Comparison of ENCODE assay signal across 8 cellular contexts in the genomic region with DNA sequence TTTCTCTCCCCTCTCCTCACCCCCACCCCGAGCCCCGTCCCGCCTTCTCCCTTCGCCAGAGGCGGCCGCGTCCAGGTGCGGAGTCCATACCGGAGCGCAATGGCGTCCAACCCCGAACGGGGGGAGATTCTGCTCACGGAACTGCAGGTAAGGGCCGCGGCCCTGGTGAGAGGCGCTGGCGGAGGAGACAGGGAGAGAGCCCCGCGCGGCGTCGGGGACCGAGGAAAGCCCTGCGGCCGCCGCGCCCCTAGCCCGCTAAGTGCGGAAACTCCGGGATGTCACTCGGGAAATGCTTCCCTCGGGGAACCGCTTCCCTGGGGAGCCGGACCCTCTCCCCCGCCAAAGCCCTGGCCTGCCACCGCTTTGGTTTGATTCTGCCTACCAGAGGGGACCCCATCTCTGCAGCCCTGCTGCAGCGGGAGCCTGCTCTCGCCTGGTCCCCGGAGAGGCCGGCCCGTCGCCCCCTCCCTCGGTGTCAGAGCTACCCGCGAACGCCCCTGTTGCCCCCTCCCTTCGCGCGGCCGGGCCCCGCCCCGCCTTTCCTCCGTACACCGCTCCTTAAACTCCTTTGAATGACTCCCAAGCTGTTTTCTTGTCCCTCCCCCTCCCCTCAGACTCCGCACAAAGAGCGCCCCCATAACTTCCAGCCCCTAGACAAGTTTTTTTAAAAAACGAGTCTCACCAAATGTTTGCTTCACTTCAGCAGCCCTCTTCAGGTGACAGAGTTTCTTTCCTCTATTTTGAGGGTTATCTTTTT. TPM values are rescaled to one million over a fixed set of nuclear protein-coding genes. Genes with fewer than 3 reads are reported as not detected.
A peak's percentile ranks its signal among the peaks of the same experiment; 100 is the strongest.
DNase-seq lines count a peak whose midpoint lies in the region; ATAC-seq and TF ChIP-seq lines count a peak whose summit lies in the region.

No MANE protein-coding gene starts in this region.

- H3K36me3 ChIP-seq in duodenal mucosa (ENCODE audit: control insufficient read depth in 1 of 2, insufficient read depth in 2 of 2, low read length in 2 of 2), result no peaks in the 10 kb centered on the region
- no peaks in the 10 kb centered on the region for H3K36me3 ChIP-seq in lower lobe of right lung

- H3K4me1 ChIP-seq in duodenal mucosa (ENCODE audit: control insufficient read depth in 1 of 2, insufficient read depth in 2 of 2, low read length in 2 of 2) (peaks cover 13 to 20% of the 10 kb centered on the region in 2 donors), lower lobe of right lung (peaks cover 36% of the 10 kb centered on the region)

- H3K27me3 ChIP-seq in duodenal mucosa (ENCODE audit: control insufficient read depth in 1 of 2, insufficient read depth in 2 of 2, low read length in 2 of 2), result no peaks in the 10 kb centered on the region
- H3K27me3 ChIP-seq in lower lobe of right lung (ENCODE audit: low read depth), result no peaks in the 10 kb centered on the region

- no peak for TF ChIP-seq CTCF in lower lobe of right lung (IDR thresholded peaks at IDR 0.05)

- peak overlapping the region; percentile 92 for H3K4me3 Mint-ChIP-seq in activated CD4-positive, alpha-beta T cell treated with anti-CD3 and anti-CD28 coated beads, Interleukin-2, amount 10 ng/mL, durations not matched to agents 7 days and 5 days

- peak overlapping the region; percentile 96 for H3K27ac Mint-ChIP-seq in activated CD4-positive, alpha-beta T cell treated with anti-CD3 and anti-CD28 coated beads, Interleukin-2, amount 10 ng/mL, durations not matched to agents 7 days and 5 days

- no peaks in the 10 kb centered on the region for H3K9me3 ChIP-seq in duodenal mucosa (ENCODE audit: control insufficient read depth in 1 of 2, low read length in 2 of 2)
- no peaks in the 10 kb centered on the region for H3K9me3 ChIP-seq in lower lobe of right lung

- peak; percentile 38 for ATAC-seq in HG03280 (IDR thresholded peaks at IDR 0.05; ENCODE audit: unreplicated experiment)
- peak; percentile 71 to 74 for ATAC-seq in lower lobe of right lung

- H3K9ac ChIP-seq in duodenal mucosa (ENCODE audit: low read depth in 1 of 2, low read length in 2 of 2), result peak overlapping the region; percentile 88 to 92

- H3K36me3 Mint-ChIP-seq in activated CD4-positive, alpha-beta T cell treated with anti-CD3 and anti-CD28 coated beads, Interleukin-2, amount 10 ng/mL, durations not matched to agents 7 days and 5 days (ENCODE audit: low read depth), result no peaks in the 10 kb centered on the region

- CTCF ChIA-PET in activated CD4-positive, alpha-beta T cell treated with anti-CD3 and anti-CD28 coated beads, Interleukin-2, amount 10 ng/mL, durations not matched to agents 7 days and 5 days (lab: Charles Lee), result interaction anchor here (0.6 to 2.1 kb wide), 6 partner anchors 9 to 476 kb away, joined by 3 to 9 read pairs (median 4); no protein-coding TSS in a partner anchor

- peak; percentile 33 to 37 for DNase-seq in AML-193 (lab: John Stamatoyannopoulos, UW)
- DNase-seq in NCI-H510A treated with DMSO at 0.1 percent for 48 hours (lab: John Stamatoyannopoulos, UW), result peak; percentile 76
- peak; percentile 63 for DNase-seq in activated CD4-positive, alpha-beta T cell treated with anti-CD3 and anti-CD28 coated beads, Interleukin-2, amount 10 ng/mL, durations not matched to agents 7 days and 5 days
- peak; percentile 75 for DNase-seq in lower lobe of right lung
- peak; percentile 17 to 62 (median 34) for DNase-seq in stimulated activated CD4-positive, alpha-beta T cell treated with anti-CD3 and anti-CD28 coated beads, TNF-alpha, amount 100 ng/mL, for 48 hours (ENCODE audit: low read depth in 3 of 3)

- peak; percentile 11 for TF ChIP-seq POLR2A in GM18951 (IDR thresholded peaks at IDR 0.05; ENCODE audit: extremely low read depth, insufficient read depth, insufficient read length)

- H3K27ac ChIP-seq in duodenal mucosa (ENCODE audit: low read depth, low read length) (peak overlapping the region; percentile 94), lower lobe of right lung (peak overlapping the region; percentile 95)

- H3K9me3 Mint-ChIP-seq in activated CD4-positive, alpha-beta T cell treated with anti-CD3 and anti-CD28 coated beads, Interleukin-2, amount 10 ng/mL, durations not matched to agents 7 days and 5 days, result no peaks in the 10 kb centered on the region

- in situ Hi-C loops in GM18951 (cut with MboI; ENCODE audit: low sequenced_read_pairs, unreplicated experiment), result no loop called here

- peak overlapping the region; percentile 88 to 93 for H3K4me3 ChIP-seq in duodenal mucosa (ENCODE audit: low read depth in 1 of 2, low read length in 2 of 2)
- H3K4me3 ChIP-seq in lower lobe of right lung, result peak overlapping the region; percentile 83

- intact Hi-C loops in lower lobe of right lung (cut with DNase I), result no loop called here

- no peaks in the 10 kb centered on the region for H3K27me3 Mint-ChIP-seq in activated CD4-positive, alpha-beta T cell treated with anti-CD3 and anti-CD28 coated beads, Interleukin-2, amount 10 ng/mL, durations not matched to agents 7 days and 5 days

- POLR2A ChIA-PET in activated CD4-positive, alpha-beta T cell treated with anti-CD3 and anti-CD28 coated beads, Interleukin-2, amount 10 ng/mL, durations not matched to agents 7 days and 5 days (lab: Charles Lee), result interaction anchor here (0.6 to 1.2 kb wide), 2 partner anchors 24 to 1354 kb away, joined by 4 to 11 read pairs; no protein-coding TSS in a partner anchor

- H3K4me1 Mint-ChIP-seq in activated CD4-positive, alpha-beta T cell treated with anti-CD3 and anti-CD28 coated beads, Interleukin-2, amount 10 ng/mL, durations not matched to agents 7 days and 5 days, result peaks cover 23% of the 10 kb centered on the region

RNA-seq across cellular contexts. Expression of gene PKN2, which starts 0.6 kb away (rescaled TPM):
- total RNA-seq in activated CD4-positive, alpha-beta T cell treated with anti-CD3 and anti-CD28 coated beads, Interleukin-2, amount 10 ng/mL, durations not matched to agents 7 days and 5 days, result 10 to 100 TPM; 26.6 to 30.7 TPM
- total RNA-seq in lower lobe of right lung, result 51.4 TPM

Comparison
In these comparisons a context has a peak if more than half of its experiments do, and no peak if none do; other contexts are left out.
1. Peak in every context shown above with its lines: DNase-seq, ATAC-seq, H3K4me3 ChIP-seq and H3K27ac ChIP-seq.